In genomic region chr21:37509802-37510393, GRCh38 we compare ENCODE assay signal across 20 cellular contexts.
DNase-seq lines count a peak whose midpoint lies in the region; ATAC-seq, FAIRE-seq and TF ChIP-seq lines count a peak whose summit lies in the region.
"Had no signal": no experiment of that assay in that cellular context is flagged by ENCODE, and none has a peak within 500 bp of the region (broad histone marks: within the 10 kb centered on the region; RNA-seq: fewer than 3 reads in every experiment).

No MANE protein-coding gene starts in this region.

- H3K27me3 ChIP-seq in astrocyte (ENCODE audit: insufficient read depth, low read length) = no peaks in the 10 kb centered on the region
- H3K27me3 ChIP-seq: body of pancreas, heart right ventricle had no signal

- ATAC-seq in GM21619 (IDR thresholded peaks at IDR 0.05; ENCODE audit: unreplicated experiment) = no peak
- ATAC-seq: body of pancreas, T-cell had no signal

- TF ChIP-seq CTCF in astrocyte (IDR thresholded peaks at IDR 0.05; ENCODE audit: insufficient read depth, low read depth, low read length) (no peak), foreskin fibroblast (IDR thresholded peaks at IDR 0.05; ENCODE audit: low read depth, low read length) (no peak), GM20000 (IDR thresholded peaks at IDR 0.05; ENCODE audit: extremely low read depth, missing control alignments) (no peak)

- no peaks in the 10 kb centered on the region for H3K9me3 Mint-ChIP-seq in astrocyte (ENCODE audit: unreplicated experiment)
- H3K9me3 Mint-ChIP-seq: activated T-helper 1 cell treated with anti-CD3 and anti-CD28 coated beads, Interleukin-12 subunit alpha, Interleukin-12 subunit beta, Interleukin-2, Interleukin-4 antibody, amounts not matched to agents 30 ng/mL and 10 ng/mL and 1 ng/mL, durations not matched to agents 14 hours and 24 hours and 36 hours; endodermal cell; T-cell had no signal

- no peak for TF ChIP-seq POLR2A in GM12892 (IDR thresholded peaks at IDR 0.05; ENCODE audit: low read depth, low read length)

- no peaks in the 10 kb centered on the region for H3K9me3 ChIP-seq in astrocyte (ENCODE audit: insufficient read depth, low read depth, low read length)
- H3K9me3 ChIP-seq: body of pancreas, heart right ventricle had no signal

- no peak overlapping the region for H3K4me3 ChIP-seq in astrocyte (ENCODE audit: insufficient read depth, low read depth, low read length)
- no peak overlapping the region for H3K4me3 ChIP-seq in foreskin fibroblast (ENCODE audit: low read depth in 1 of 2, low read length in 2 of 2)
- H3K4me3 ChIP-seq: body of pancreas, heart right ventricle had no signal

- peak overlapping the region; percentile 64 for H3K27ac Mint-ChIP-seq in astrocyte (ENCODE audit: unreplicated experiment)
- H3K27ac Mint-ChIP-seq: activated T-helper 1 cell treated with anti-CD3 and anti-CD28 coated beads, Interleukin-12 subunit alpha, Interleukin-12 subunit beta, Interleukin-2, Interleukin-4 antibody, amounts not matched to agents 30 ng/mL and 10 ng/mL and 1 ng/mL, durations not matched to agents 14 hours and 24 hours and 36 hours; endodermal cell had no signal

- FAIRE-seq in astrocyte (lab: Jason Lieb, UNC) (no peak), GM12892 (lab: Jason Lieb, UNC) (no peak)
- FAIRE-seq: H54, RCC 7860 had no signal

- peaks cover 12% of the 10 kb centered on the region for H3K4me1 Mint-ChIP-seq in astrocyte (ENCODE audit: low read depth, unreplicated experiment)

- H3K9ac ChIP-seq in astrocyte (ENCODE audit: low read length) = no peak overlapping the region
- H3K9ac ChIP-seq: KMS-11 had no signal

- no peak overlapping the region for H2AFZ ChIP-seq in astrocyte (ENCODE audit: low read depth, low read length)

- peaks cover 50% of the 10 kb centered on the region for H3K36me3 ChIP-seq in astrocyte (ENCODE audit: insufficient read depth, low read length)

- no peak overlapping the region for H3K4me2 ChIP-seq in astrocyte (ENCODE audit: low read length)
- H3K4me2 ChIP-seq: KMS-11 had no signal

- H3K79me2 ChIP-seq in astrocyte (ENCODE audit: insufficient read depth, low read length) = peaks cover 9% of the 10 kb centered on the region

- no peaks in the 10 kb centered on the region for H3K4me1 ChIP-seq in astrocyte (ENCODE audit: insufficient read depth, low read length)
- H3K4me1 ChIP-seq: body of pancreas had no signal

- no peak overlapping the region for H3K4me3 Mint-ChIP-seq in astrocyte (ENCODE audit: unreplicated experiment)
- H3K4me3 Mint-ChIP-seq: activated T-helper 1 cell treated with anti-CD3 and anti-CD28 coated beads, Interleukin-12 subunit alpha, Interleukin-12 subunit beta, Interleukin-2, Interleukin-4 antibody, amounts not matched to agents 30 ng/mL and 10 ng/mL and 1 ng/mL, durations not matched to agents 14 hours and 24 hours and 36 hours; endodermal cell; T-cell had no signal

- H3K27ac ChIP-seq in astrocyte (ENCODE audit: low read depth, low read length) = no peak overlapping the region
- H3K27ac ChIP-seq: body of pancreas, heart right ventricle, KMS-11 had no signal

- no peaks in the 10 kb centered on the region for H3K27me3 Mint-ChIP-seq in astrocyte (ENCODE audit: low read depth, unreplicated experiment)
- H3K27me3 Mint-ChIP-seq: T-cell had no signal

- H3K36me3 Mint-ChIP-seq in astrocyte (ENCODE audit: low read depth, unreplicated experiment) = peaks cover 29% of the 10 kb centered on the region

- peaks cover 14% of the 10 kb centered on the region for H4K20me1 ChIP-seq in astrocyte (ENCODE audit: insufficient read depth, low read length)

- DNase-seq in A172 (ENCODE audit: low spot score) (peak; percentile 35), HCEC 1CT (peak; percentile 20), astrocyte (ENCODE audit: low read depth) (peak; percentile 45), foreskin fibroblast (peak; percentile 7 to 51), GM12892 (ENCODE audit: insufficient read length) (no peak), nucleus accumbens (lab: John Stamatoyannopoulos, UW) (no peak), GM20000 (ENCODE audit: low spot score) (no peak)
- DNase-seq: activated CD4-positive, alpha-beta T cell treated with anti-CD3 and anti-CD28 coated beads for 4 hours; AML-193; body of pancreas; endodermal cell; heart right ventricle; NCI-H1694; NCI-H526; T-cell had no signal

Comparison
In these comparisons a context has a peak if more than half of its experiments do, and no peak if none do; other contexts are left out.
1. DNase-seq: peak in A172 (single experiment), HCEC 1CT (single experiment), astrocyte (single experiment) and foreskin fibroblast (2 of 2); none in GM12892 (single experiment), nucleus accumbens (0 of 56) and GM20000 (single experiment).